In the genomic region with DNA sequence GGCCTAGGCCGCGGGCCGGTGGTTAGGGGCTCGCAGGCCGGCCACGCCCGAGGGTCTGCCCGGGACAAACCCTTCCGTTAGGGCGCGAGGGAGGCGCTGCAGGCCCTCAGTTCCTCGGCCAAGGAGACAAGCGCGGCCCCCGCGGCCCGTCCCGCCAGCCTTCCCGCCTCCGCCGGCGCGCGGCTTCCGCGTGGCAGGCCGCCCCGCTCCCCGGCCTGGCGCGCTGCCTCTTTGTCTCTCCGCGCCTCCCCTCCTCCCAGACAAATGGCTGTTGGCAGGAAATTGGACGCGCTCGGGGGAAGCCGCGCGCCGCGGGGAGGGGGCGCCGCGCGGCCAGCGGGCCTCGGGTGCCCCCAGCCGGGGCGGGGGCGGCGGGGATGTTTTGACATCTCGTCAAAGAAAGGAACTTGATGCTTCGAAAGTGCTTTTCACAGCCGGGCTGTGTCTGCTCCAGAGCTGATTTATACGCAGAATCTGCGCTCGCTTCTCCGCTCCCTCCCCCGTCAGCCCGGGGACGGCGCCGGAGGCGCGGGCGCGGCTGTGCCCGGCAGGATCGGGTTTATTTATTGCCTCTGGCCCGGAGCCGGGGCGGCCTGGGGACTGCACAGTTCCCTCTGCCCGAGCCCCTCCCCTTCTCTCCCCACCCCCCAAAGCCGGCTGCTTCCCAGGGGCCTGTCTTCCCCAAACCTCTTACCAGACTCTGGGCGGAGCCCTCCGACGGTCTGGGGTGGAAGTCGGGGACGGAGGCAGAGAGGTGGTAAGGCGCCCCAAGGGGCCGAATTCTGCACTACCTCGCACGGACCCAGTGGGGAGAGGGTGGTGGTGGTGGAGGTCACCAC, we compare ENCODE assay signal across 8 cellular contexts. TPM values are rescaled to one million over a fixed set of nuclear protein-coding genes. Genes with fewer than 3 reads are reported as not detected.
DNase-seq lines count a peak whose midpoint lies in the region; ATAC-seq, FAIRE-seq and TF ChIP-seq lines count a peak whose summit lies in the region.

No MANE protein-coding gene starts in this region.

- no peak for TF ChIP-seq POLR2A in endothelial cell of umbilical vein (IDR thresholded peaks at IDR 0.05; ENCODE audit: low read depth, low read length)

- dilution Hi-C loops in endothelial cell of umbilical vein (cut with MboI; ENCODE audit: extremely low pct_ligation_motif_present, low sequenced_read_pairs): no loop called here

- H3K27me3 ChIP-seq in endothelial cell of umbilical vein (ENCODE audit: control insufficient read depth in 2 of 2, insufficient read depth in 2 of 2, low read length in 2 of 2): no peaks in the 10 kb centered on the region

- intact Hi-C loops in endothelial cell of umbilical vein (cut with micrococcal nuclease): loop anchor here (1.0 kb wide), 2 partner anchors 31 to 109 kb away; no protein-coding TSS in a partner anchor

- H3K9me3 ChIP-seq in endothelial cell of umbilical vein (replicated peaks; ENCODE audit: control insufficient read depth, insufficient read depth, low read length): no peaks in the 10 kb centered on the region

- peaks cover 3% of the 10 kb centered on the region for H3K4me1 ChIP-seq in endothelial cell of umbilical vein (ENCODE audit: control insufficient read depth, extremely low read depth, insufficient read depth, low read length)

- H3K4me3 ChIP-seq in endothelial cell of umbilical vein (replicated peaks in 1 of 3; ENCODE audit: insufficient read depth in 1 of 3, low read depth in 1 of 3, low read length in 3 of 3): peak overlapping the region; percentile 54 to 76 (median 61)

- peak overlapping the region; percentile 79 for H3K27ac ChIP-seq in endothelial cell of umbilical vein (ENCODE audit: insufficient read depth, low read depth, low read length)

- POLR2A ChIA-PET in endothelial cell of umbilical vein (lab: Charles Lee): interaction anchor here (0.8 kb wide), 1 partner anchor 15 kb away, joined by 3 read pairs; no protein-coding TSS in a partner anchor

- TF ChIP-seq CTCF in endothelial cell of umbilical vein (IDR thresholded peaks at IDR 0.05; ENCODE audit: extremely low read depth in 1 of 2, insufficient read depth in 1 of 2, low read depth in 1 of 2, low read length in 2 of 2): peak; percentile 52 to 74

- H3K9me1 ChIP-seq in endothelial cell of umbilical vein (replicated peaks; ENCODE audit: control insufficient read depth, extremely low read depth, insufficient read depth, low read length): no peaks in the 10 kb centered on the region

- ATAC-seq in GM19452 (IDR thresholded peaks at IDR 0.05; ENCODE audit: unreplicated experiment) (peak; percentile 92), HG03575 (IDR thresholded peaks at IDR 0.05; ENCODE audit: extremely low read depth, insufficient number of reproducible peaks, low FRiP score, unreplicated experiment) (peak; percentile 65)

- H3K79me2 ChIP-seq in endothelial cell of umbilical vein (ENCODE audit: control insufficient read depth, insufficient read depth, low read length): no peaks in the 10 kb centered on the region

- peak; percentile 38 for DNase-seq in COLO829 (ENCODE audit: low spot score)
- DNase-seq in NOMO-1 treated with DMSO at 0.1 percent for 48 hours (lab: John Stamatoyannopoulos, UW; ENCODE audit: unreplicated experiment): peak; percentile 85
- peak; percentile 53 for DNase-seq in activated CD8-positive, alpha-beta memory T cell treated with anti-CD3 and anti-CD28 coated beads, Interleukin-2, amount 50 U/mL, for 1 hour (ENCODE audit: extremely low read depth)
- peak; percentile 72 for DNase-seq in endothelial cell of umbilical vein (ENCODE audit: low read depth, low spot score)
- peak; percentile 75 for DNase-seq in middle frontal gyrus (ENCODE audit: extremely low spot score, low spot score)
- peak; percentile 63 to 68 for DNase-seq in stimulated activated CD8-positive, alpha-beta memory T cell treated with anti-CD3 and anti-CD28 coated beads, Interleukin-2, amount 100 ng/mL, for 1 hour (ENCODE audit: low read depth in 2 of 2)

- CTCF ChIA-PET in endothelial cell of umbilical vein (lab: Charles Lee): interaction anchor here (0.7 to 2.2 kb wide), 7 partner anchors 10 to 264 kb away, joined by 3 to 8 read pairs (median 4); a partner anchor contains a TSS

- no peaks in the 10 kb centered on the region for H3K36me3 ChIP-seq in endothelial cell of umbilical vein (ENCODE audit: control insufficient read depth in 2 of 2, extremely low read depth in 1 of 2, insufficient read depth in 2 of 2, low read length in 2 of 2)

- H3K4me2 ChIP-seq in endothelial cell of umbilical vein (ENCODE audit: insufficient read depth, low read length): peak overlapping the region; percentile 63

- H2AFZ ChIP-seq in endothelial cell of umbilical vein (ENCODE audit: low read depth, low read length): peak overlapping the region; percentile 72

- H3K9ac ChIP-seq in endothelial cell of umbilical vein (replicated peaks; ENCODE audit: extremely low read depth, insufficient read depth, low read length): peak overlapping the region; percentile 95

- H4K20me1 ChIP-seq in endothelial cell of umbilical vein (replicated peaks; ENCODE audit: control insufficient read depth, extremely low read depth, insufficient read depth, low read length): no peaks in the 10 kb centered on the region

- peak; percentile 91 for FAIRE-seq in endothelial cell of umbilical vein (lab: Jason Lieb, UNC)

- TSS peak; percentile 53 for BruUV-seq in endothelial cell of umbilical vein (replicated peaks; lab: Mats Ljungman, UMichigan)

TF ChIP-seq in endothelial cell of umbilical vein, 7 proteins besides CTCF, POLR2A, EP300 and RAD21:
- TF ChIP-seq, protein P1, sequence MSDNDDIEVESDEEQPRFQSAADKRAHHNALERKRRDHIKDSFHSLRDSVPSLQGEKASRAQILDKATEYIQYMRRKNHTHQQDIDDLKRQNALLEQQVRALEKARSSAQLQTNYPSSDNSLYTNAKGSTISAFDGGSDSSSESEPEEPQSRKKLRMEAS (IDR thresholded peaks at IDR 0.05; ENCODE audit: insufficient read depth, insufficient read length): peak; percentile 15
- TF ChIP-seq JUN (IDR thresholded peaks at IDR 0.05; ENCODE audit: borderline replicate concordance, insufficient read depth, insufficient read length, low read depth) (no peak), EZH2 (IDR thresholded peaks at IDR 0.05; ENCODE audit: borderline replicate concordance, low read depth, low read length, severe bottlenecking) (no peak), POLR2AphosphoS5 (IDR thresholded peaks at IDR 0.05; ENCODE audit: insufficient read depth, low read depth, low read length) (peak; percentile 87), GATA2 (IDR thresholded peaks at IDR 0.05; ENCODE audit: insufficient read depth, insufficient read length, low read depth, low read length) (no peak)

RNA-seq across cellular contexts. Expression of a gene that starts 20.8 kb away (rescaled TPM):
- 5.2 and 5.6 TPM in 2 replicates for total RNA-seq in endothelial cell of umbilical vein
- 2.8 and 3.8 TPM in 2 replicates for polyA plus RNA-seq in endothelial cell of umbilical vein
- 3.3 and 4.7 TPM in 2 replicates for polyA plus RNA-seq in endothelial cell of umbilical vein (2011; cell fraction: cytosol; rRNA removed)
- 3.0 and 3.4 TPM in 2 replicates for polyA plus RNA-seq in endothelial cell of umbilical vein (2011; cell fraction: nucleus; rRNA removed)
- 3.1 TPM in 2 replicates for polyA plus RNA-seq in endothelial cell of umbilical vein (2012)
- 1.9 and 6.6 TPM in 2 replicates for polyA minus RNA-seq in endothelial cell of umbilical vein
- not detected for polyA minus RNA-seq in endothelial cell of umbilical vein (2011; cell fraction: cytosol; rRNA and poly(A)+ RNA removed)
- polyA minus RNA-seq in endothelial cell of umbilical vein (2011; cell fraction: nucleus; rRNA and poly(A)+ RNA removed): 2.4 and 4.3 TPM in 2 replicates

RNA-seq across cellular contexts. Expression of a gene that starts 37.2 kb away (rescaled TPM):
- not detected in 2 replicates for total RNA-seq in endothelial cell of umbilical vein
- not detected in 2 replicates for polyA plus RNA-seq in endothelial cell of umbilical vein
- polyA plus RNA-seq in endothelial cell of umbilical vein (2011; cell fraction: cytosol; rRNA removed): not detected in 2 replicates
- polyA plus RNA-seq in endothelial cell of umbilical vein (2011; cell fraction: nucleus; rRNA removed): not detected in 2 replicates
- polyA plus RNA-seq in endothelial cell of umbilical vein (2012): 0.38 and 0.62 TPM in 2 replicates
- polyA minus RNA-seq in endothelial cell of umbilical vein: not detected in 2 replicates
- polyA minus RNA-seq in endothelial cell of umbilical vein (2011; cell fraction: cytosol; rRNA and poly(A)+ RNA removed): not detected
- not detected in 2 replicates for polyA minus RNA-seq in endothelial cell of umbilical vein (2011; cell fraction: nucleus; rRNA and poly(A)+ RNA removed)

RNA-seq across cellular contexts. Expression of a gene that starts 37.3 kb away (rescaled TPM):
- total RNA-seq in endothelial cell of umbilical vein: not detected in 2 replicates
- polyA plus RNA-seq in endothelial cell of umbilical vein: 0.07 TPM in 1 of 2 replicates, not detected in the other
- not detected in 2 replicates for polyA plus RNA-seq in endothelial cell of umbilical vein (2011; cell fraction: cytosol; rRNA removed)
- polyA plus RNA-seq in endothelial cell of umbilical vein (2011; cell fraction: nucleus; rRNA removed): 0.05 and 0.13 TPM in 2 replicates
- 0.05 and 0.15 TPM in 2 replicates for polyA plus RNA-seq in endothelial cell of umbilical vein (2012)
- not detected in 2 replicates for polyA minus RNA-seq in endothelial cell of umbilical vein
- not detected for polyA minus RNA-seq in endothelial cell of umbilical vein (2011; cell fraction: cytosol; rRNA and poly(A)+ RNA removed)
- polyA minus RNA-seq in endothelial cell of umbilical vein (2011; cell fraction: nucleus; rRNA and poly(A)+ RNA removed): not detected in 2 replicates

RNA-seq across cellular contexts. Expression of a gene that starts 52.9 kb away (rescaled TPM):
- not detected in 2 replicates for total RNA-seq in endothelial cell of umbilical vein
- polyA plus RNA-seq in endothelial cell of umbilical vein: not detected in 2 replicates
- polyA plus RNA-seq in endothelial cell of umbilical vein (2011; cell fraction: cytosol; rRNA removed): not detected in 2 replicates
- not detected in 2 replicates for polyA plus RNA-seq in endothelial cell of umbilical vein (2011; cell fraction: nucleus; rRNA removed)
- polyA plus RNA-seq in endothelial cell of umbilical vein (2012): not detected in 2 replicates
- polyA minus RNA-seq in endothelial cell of umbilical vein: not detected in 2 replicates
- not detected for polyA minus RNA-seq in endothelial cell of umbilical vein (2011; cell fraction: cytosol; rRNA and poly(A)+ RNA removed)
- polyA minus RNA-seq in endothelial cell of umbilical vein (2011; cell fraction: nucleus; rRNA and poly(A)+ RNA removed): not detected in 2 replicates

RNA-seq across cellular contexts. Expression of a gene that starts 53.0 kb away (rescaled TPM):
- total RNA-seq in endothelial cell of umbilical vein: not detected in 2 replicates
- polyA plus RNA-seq in endothelial cell of umbilical vein: 0.01 and 0.02 TPM in 2 replicates
- not detected in 2 replicates for polyA plus RNA-seq in endothelial cell of umbilical vein (2011; cell fraction: cytosol; rRNA removed)
- 0.03 TPM in 1 of 2 replicates, not detected in the other for polyA plus RNA-seq in endothelial cell of umbilical vein (2011; cell fraction: nucleus; rRNA removed)
- 0.05 TPM in 1 of 2 replicates, not detected in the other for polyA plus RNA-seq in endothelial cell of umbilical vein (2012)
- polyA minus RNA-seq in endothelial cell of umbilical vein: not detected in 2 replicates
- polyA minus RNA-seq in endothelial cell of umbilical vein (2011; cell fraction: cytosol; rRNA and poly(A)+ RNA removed): not detected
- polyA minus RNA-seq in endothelial cell of umbilical vein (2011; cell fraction: nucleus; rRNA and poly(A)+ RNA removed): not detected in 2 replicates

Comparison
In these comparisons a context has a peak if more than half of its experiments do, and no peak if none do; other contexts are left out.
1. Peak in every context shown above with its lines: DNase-seq, ATAC-seq, H3K4me3 ChIP-seq and H3K27ac ChIP-seq.